Comparison of ENCODE assay signal across 39 cellular contexts in the genomic region with DNA sequence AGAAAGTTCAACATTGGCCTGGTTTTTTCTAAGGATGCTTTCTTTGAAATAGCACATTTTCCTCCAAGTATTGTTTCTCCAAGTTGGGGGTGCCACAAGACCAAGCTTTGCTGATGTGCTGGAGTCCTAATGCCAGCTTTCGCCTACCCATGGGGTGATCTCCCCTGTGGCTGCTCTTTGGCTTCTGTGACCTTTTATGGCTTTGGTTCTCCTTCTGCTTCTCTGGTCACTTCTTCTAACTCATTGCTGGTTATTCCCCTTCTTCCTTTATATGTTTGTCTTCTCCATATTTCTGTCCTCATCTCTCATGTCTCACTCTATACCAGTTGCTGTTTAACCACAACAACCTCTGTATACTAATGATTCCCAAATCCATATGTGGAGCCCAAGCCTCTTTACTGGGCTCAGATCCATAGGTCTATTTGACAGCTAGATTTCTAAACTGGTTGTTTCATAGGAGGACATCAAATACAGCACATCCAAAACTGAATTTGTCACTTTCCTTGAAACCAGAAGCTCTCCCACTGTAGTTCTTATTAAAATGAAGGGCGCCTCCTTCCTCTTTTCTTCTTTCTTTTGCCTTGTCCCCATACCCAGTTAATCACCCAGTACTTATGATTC. TPM values are rescaled to one million over a fixed set of nuclear protein-coding genes. Genes with fewer than 3 reads are reported as not detected.
"Had no signal": no experiment of that assay in that cellular context is flagged by ENCODE, and none has a peak within 500 bp of the region (broad histone marks: within the 10 kb centered on the region; RNA-seq: fewer than 3 reads in every experiment).

No MANE protein-coding gene starts in this region.

- H3K27ac Mint-ChIP-seq: activated CD4-positive, alpha-beta memory T cell treated with anti-CD3 and anti-CD28 coated beads, Interleukin-2, amount 10 ng/mL, durations not matched to agents 7 days and 5 days; activated CD4-positive, alpha-beta T cell treated with anti-CD3 and anti-CD28 coated beads for 36 hours; activated CD4-positive, alpha-beta T cell treated with anti-CD3 and anti-CD28 coated beads, Interleukin-2, amount 10 ng/mL, durations not matched to agents 7 days and 5 days; activated CD8-positive, alpha-beta memory T cell treated with anti-CD3 and anti-CD28 coated beads, Interleukin-2, amount 10 ng/mL, durations not matched to agents 7 days and 5 days; activated CD8-positive, alpha-beta T cell treated with anti-CD3 and anti-CD28 coated beads, Interleukin-2, amount 10 ng/mL, durations not matched to agents 7 days and 5 days; activated naive CD4-positive, alpha-beta T cell treated with anti-CD3 and anti-CD28 coated beads, Interleukin-2, amount 10 ng/mL, durations not matched to agents 7 days and 5 days; activated naive CD4-positive, alpha-beta T cell treated with anti-CD3 and anti-CD28 coated beads, Interleukin-2, amount 50 U/mL, for 24 hours; activated naive CD8-positive, alpha-beta T cell; activated naive CD8-positive, alpha-beta T cell treated with anti-CD3 and anti-CD28 coated beads, Interleukin-2, amount 10 ng/mL, durations not matched to agents 7 days and 5 days; activated naive CD8-positive, alpha-beta T cell treated with anti-CD3 and anti-CD28 coated beads, Interleukin-2, amount 50 U/mL, for 24 hours; activated T-cell treated with anti-CD3 and anti-CD28 coated beads, Interleukin-2, amount 50 U/mL, for 24 hours; activated T-helper 2 cell treated with anti-CD3 and anti-CD28 coated beads, Interferon-gamma antibody, Interleukin-2, Interleukin-4, amounts not matched to agents 10 μg/mL and 5 μg/mL and 100 μg/mL, durations not matched to agents 14 hours and 24 hours and 36 hours; brain; T-helper 1 cell treated with Interleukin-12 subunit alpha and Interleukin-12 subunit beta and Interleukin-4 antibody, amounts not matched to agents 30 μg/mL and 1 μg/mL, for 36 hours; T-helper 2 cell treated with Interferon-gamma antibody and Interleukin-4, amounts not matched to agents 5 μg/mL and 100 μg/mL, for 36 hours had no signal

- H3K36me3 Mint-ChIP-seq: activated CD8-positive, alpha-beta memory T cell treated with anti-CD3 and anti-CD28 coated beads, Interleukin-2, amount 10 ng/mL, durations not matched to agents 7 days and 5 days; activated naive CD4-positive, alpha-beta T cell treated with anti-CD3 and anti-CD28 coated beads, Interleukin-2, amount 10 ng/mL, durations not matched to agents 7 days and 5 days; activated naive CD4-positive, alpha-beta T cell treated with anti-CD3 and anti-CD28 coated beads, Interleukin-2, amount 50 U/mL, for 24 hours; activated naive CD8-positive, alpha-beta T cell; activated naive CD8-positive, alpha-beta T cell treated with anti-CD3 and anti-CD28 coated beads, Interleukin-2, amount 10 ng/mL, durations not matched to agents 7 days and 5 days; brain had no signal

- FAIRE-seq: bronchial epithelial cell, TTC549 had no signal

- H3K4me1 ChIP-seq: ascending aorta had no signal

- DNase-seq: activated CD4-positive, alpha-beta memory T cell treated with anti-CD3 and anti-CD28 coated beads, Interleukin-2, amount 10 ng/mL, durations not matched to agents 7 days and 5 days; activated CD4-positive, alpha-beta T cell treated with anti-CD3 and anti-CD28 coated beads for 1 hour; activated CD4-positive, alpha-beta T cell treated with anti-CD3 and anti-CD28 coated beads for 36 hours; activated CD4-positive, alpha-beta T cell treated with anti-CD3 and anti-CD28 coated beads for 48 hours; activated CD4-positive, alpha-beta T cell treated with anti-CD3 and anti-CD28 coated beads, Interleukin-2, amount 10 ng/mL, durations not matched to agents 7 days and 5 days; activated CD4-positive, alpha-beta T cell treated with anti-CD3 and anti-CD28 coated beads, Interleukin-2, amount 50 U/mL, for 48 hours; activated CD4-positive, CD25-positive, alpha-beta regulatory T cell; activated CD8-positive, alpha-beta memory T cell treated with anti-CD3 and anti-CD28 coated beads for 24 hours; activated CD8-positive, alpha-beta memory T cell treated with anti-CD3 and anti-CD28 coated beads, Interleukin-2, amount 10 ng/mL, durations not matched to agents 7 days and 5 days; activated CD8-positive, alpha-beta memory T cell treated with anti-CD3 and anti-CD28 coated beads, Interleukin-2, amount 50 U/mL, for 48 hours; activated CD8-positive, alpha-beta T cell treated with anti-CD3 and anti-CD28 coated beads, Interleukin-2, amount 10 ng/mL, durations not matched to agents 7 days and 5 days; activated effector memory CD4-positive, alpha-beta T cell treated with Interleukin-2 at 50 U/mL for 16 hours; activated gamma-delta T cell; activated naive CD4-positive, alpha-beta T cell treated with anti-CD3 and anti-CD28 coated beads, Interleukin-2, amount 10 ng/mL, durations not matched to agents 7 days and 5 days; activated naive CD4-positive, alpha-beta T cell treated with Interleukin-2 at 50 U/mL for 16 hours; activated naive CD8-positive, alpha-beta T cell treated with anti-CD3 and anti-CD28 coated beads, Interleukin-2, amount 10 ng/mL, durations not matched to agents 7 days and 5 days; activated naive CD8-positive, alpha-beta T cell treated with anti-CD3 and anti-CD28 coated beads, Interleukin-2, amount 50 U/mL, for 24 hours; activated T-cell treated with anti-CD3 and anti-CD28 coated beads, Interleukin-2, amount 50 U/mL, for 24 hours; activated T-cell treated with anti-CD3 and anti-CD28 coated beads, Interleukin-2, amount 50 U/mL, for 48 hours; amygdala; anterior cingulate cortex; caudate nucleus; cerebellar nuclear complex; T-helper 1 cell; T-helper 2 cell; T-helper 9 cell had no signal

- H3K27me3 Mint-ChIP-seq: activated CD4-positive, alpha-beta T cell treated with anti-CD3 and anti-CD28 coated beads, Interleukin-2, amount 10 ng/mL, durations not matched to agents 7 days and 5 days; central memory CD8-positive, alpha-beta T cell had no signal

- H3K9me3 Mint-ChIP-seq: activated CD4-positive, alpha-beta memory T cell treated with anti-CD3 and anti-CD28 coated beads, Interleukin-2, amount 10 ng/mL, durations not matched to agents 7 days and 5 days; activated CD4-positive, alpha-beta T cell treated with anti-CD3 and anti-CD28 coated beads, Interleukin-2, amount 10 ng/mL, durations not matched to agents 7 days and 5 days; activated naive CD4-positive, alpha-beta T cell treated with anti-CD3 and anti-CD28 coated beads, Interleukin-2, amount 10 ng/mL, durations not matched to agents 7 days and 5 days; activated naive CD4-positive, alpha-beta T cell treated with anti-CD3 and anti-CD28 coated beads, Interleukin-2, amount 50 U/mL, for 24 hours; activated naive CD8-positive, alpha-beta T cell treated with anti-CD3 and anti-CD28 coated beads, Interleukin-2, amount 10 ng/mL, durations not matched to agents 7 days and 5 days; activated naive CD8-positive, alpha-beta T cell treated with anti-CD3 and anti-CD28 coated beads, Interleukin-2, amount 50 U/mL, for 24 hours; activated T-cell treated with anti-CD3 and anti-CD28 coated beads, Interleukin-2, amount 50 U/mL, for 24 hours; activated T-helper 2 cell treated with anti-CD3 and anti-CD28 coated beads, Interferon-gamma antibody, Interleukin-2, Interleukin-4, amounts not matched to agents 10 μg/mL and 5 μg/mL and 100 μg/mL, durations not matched to agents 14 hours and 24 hours and 36 hours; brain; central memory CD8-positive, alpha-beta T cell; T-helper 1 cell treated with Interleukin-12 subunit alpha and Interleukin-12 subunit beta and Interleukin-4 antibody, amounts not matched to agents 30 μg/mL and 1 μg/mL, for 36 hours; T-helper 2 cell treated with Interferon-gamma antibody and Interleukin-4, amounts not matched to agents 5 μg/mL and 100 μg/mL, for 36 hours had no signal

- H3K27ac ChIP-seq: ascending aorta, cardiac muscle cell, VCaP had no signal

- ATAC-seq: activated CD4-positive, alpha-beta T cell treated with anti-CD3 and anti-CD28 coated beads for 36 hours; activated CD4-positive, CD25-positive, alpha-beta regulatory T cell treated with anti-CD3 and anti-CD28 coated beads, Interleukin-2, amount 50 U/mL, for 24 hours; activated CD8-positive, alpha-beta memory T cell treated with anti-CD3 and anti-CD28 coated beads, Interleukin-2, amount 10 ng/mL, durations not matched to agents 7 days and 5 days; activated CD8-positive, alpha-beta T cell treated with anti-CD3 and anti-CD28 coated beads, Interleukin-2, amount 10 ng/mL, durations not matched to agents 7 days and 5 days; activated naive CD8-positive, alpha-beta T cell treated with anti-CD3 and anti-CD28 coated beads, Interleukin-2, amount 50 U/mL, for 24 hours had no signal

- H3K4me1 Mint-ChIP-seq: activated CD4-positive, alpha-beta memory T cell treated with anti-CD3 and anti-CD28 coated beads, Interleukin-2, amount 10 ng/mL, durations not matched to agents 7 days and 5 days; activated CD4-positive, alpha-beta T cell treated with anti-CD3 and anti-CD28 coated beads for 36 hours; activated CD4-positive, alpha-beta T cell treated with anti-CD3 and anti-CD28 coated beads, Interleukin-2, amount 10 ng/mL, durations not matched to agents 7 days and 5 days; activated CD8-positive, alpha-beta memory T cell treated with anti-CD3 and anti-CD28 coated beads, Interleukin-2, amount 10 ng/mL, durations not matched to agents 7 days and 5 days; activated naive CD4-positive, alpha-beta T cell treated with anti-CD3 and anti-CD28 coated beads, Interleukin-2, amount 10 ng/mL, durations not matched to agents 7 days and 5 days; activated naive CD4-positive, alpha-beta T cell treated with anti-CD3 and anti-CD28 coated beads, Interleukin-2, amount 50 U/mL, for 24 hours; activated naive CD8-positive, alpha-beta T cell treated with anti-CD3 and anti-CD28 coated beads, Interleukin-2, amount 10 ng/mL, durations not matched to agents 7 days and 5 days; activated naive CD8-positive, alpha-beta T cell treated with anti-CD3 and anti-CD28 coated beads, Interleukin-2, amount 50 U/mL, for 24 hours; brain; central memory CD8-positive, alpha-beta T cell had no signal

- H3K4me3 Mint-ChIP-seq: activated CD4-positive, alpha-beta memory T cell treated with anti-CD3 and anti-CD28 coated beads, Interleukin-2, amount 10 ng/mL, durations not matched to agents 7 days and 5 days; activated CD4-positive, alpha-beta T cell treated with anti-CD3 and anti-CD28 coated beads for 36 hours; activated CD4-positive, alpha-beta T cell treated with anti-CD3 and anti-CD28 coated beads, Interleukin-2, amount 10 ng/mL, durations not matched to agents 7 days and 5 days; activated CD8-positive, alpha-beta memory T cell treated with anti-CD3 and anti-CD28 coated beads, Interleukin-2, amount 10 ng/mL, durations not matched to agents 7 days and 5 days; activated CD8-positive, alpha-beta T cell treated with anti-CD3 and anti-CD28 coated beads, Interleukin-2, amount 10 ng/mL, durations not matched to agents 7 days and 5 days; activated naive CD4-positive, alpha-beta T cell treated with anti-CD3 and anti-CD28 coated beads, Interleukin-2, amount 10 ng/mL, durations not matched to agents 7 days and 5 days; activated naive CD4-positive, alpha-beta T cell treated with anti-CD3 and anti-CD28 coated beads, Interleukin-2, amount 50 U/mL, for 24 hours; activated naive CD8-positive, alpha-beta T cell; activated naive CD8-positive, alpha-beta T cell treated with anti-CD3 and anti-CD28 coated beads, Interleukin-2, amount 10 ng/mL, durations not matched to agents 7 days and 5 days; activated naive CD8-positive, alpha-beta T cell treated with anti-CD3 and anti-CD28 coated beads, Interleukin-2, amount 50 U/mL, for 24 hours; activated T-cell treated with anti-CD3 and anti-CD28 coated beads, Interleukin-2, amount 50 U/mL, for 24 hours; brain; central memory CD8-positive, alpha-beta T cell; T-helper 1 cell treated with Interleukin-12 subunit alpha and Interleukin-12 subunit beta and Interleukin-4 antibody, amounts not matched to agents 30 μg/mL and 1 μg/mL, for 36 hours; T-helper 2 cell treated with Interferon-gamma antibody and Interleukin-4, amounts not matched to agents 5 μg/mL and 100 μg/mL, for 36 hours had no signal

- H3K27me3 ChIP-seq: ascending aorta had no signal

- H3K36me3 ChIP-seq: ascending aorta, cardiac muscle cell had no signal

- H3K9me3 ChIP-seq: ascending aorta had no signal

- H3K4me3 ChIP-seq: ascending aorta, cardiac muscle cell had no signal

RNA-seq across cellular contexts. Expression of a gene that starts 23.1 kb away (rescaled TPM):
- total RNA-seq: activated CD4-positive, alpha-beta memory T cell treated with anti-CD3 and anti-CD28 coated beads, Interleukin-2, amount 10 ng/mL, durations not matched to agents 7 days and 5 days; activated CD4-positive, alpha-beta T cell treated with anti-CD3 and anti-CD28 coated beads for 36 hours; activated CD4-positive, alpha-beta T cell treated with anti-CD3 and anti-CD28 coated beads, Interleukin-2, amount 10 ng/mL, durations not matched to agents 7 days and 5 days; activated CD8-positive, alpha-beta memory T cell treated with anti-CD3 and anti-CD28 coated beads, Interleukin-2, amount 10 ng/mL, durations not matched to agents 7 days and 5 days; activated CD8-positive, alpha-beta T cell treated with anti-CD3 and anti-CD28 coated beads, Interleukin-2, amount 10 ng/mL, durations not matched to agents 7 days and 5 days; activated naive CD8-positive, alpha-beta T cell treated with anti-CD3 and anti-CD28 coated beads, Interleukin-2, amount 10 ng/mL, durations not matched to agents 7 days and 5 days; activated T-helper 2 cell treated with anti-CD3 and anti-CD28 coated beads, Interferon-gamma antibody, Interleukin-2, Interleukin-4, amounts not matched to agents 10 μg/mL and 5 μg/mL and 100 μg/mL, durations not matched to agents 14 hours and 24 hours and 36 hours had no signal
